Comparison of ENCODE assay signal across 18 cellular contexts in the genomic region with DNA sequence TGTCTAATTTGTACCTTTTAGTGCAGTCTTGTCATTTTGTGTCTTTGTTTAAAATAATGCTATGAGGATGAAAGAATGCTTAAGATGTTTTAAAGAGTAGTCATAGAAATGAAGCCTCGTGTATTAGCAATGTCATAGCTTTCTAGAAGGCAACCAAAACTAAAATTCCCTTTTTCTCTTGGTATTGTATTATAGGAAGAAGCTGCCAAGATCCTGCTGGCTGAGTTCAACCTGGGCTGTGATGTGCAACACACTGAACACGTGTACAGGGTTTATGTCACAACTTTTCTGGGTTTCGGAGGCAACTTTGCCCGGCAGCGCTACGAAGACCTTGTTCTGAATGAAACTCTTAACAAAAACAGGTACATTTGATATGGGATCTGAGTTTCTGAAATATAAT. TPM values are rescaled to one million over a fixed set of nuclear protein-coding genes. Genes with fewer than 3 reads are reported as not detected.
A peak's percentile ranks its signal among the peaks of the same experiment; 100 is the strongest.
DNase-seq lines count a peak whose midpoint lies in the region; ATAC-seq, FAIRE-seq and TF ChIP-seq lines count a peak whose summit lies in the region.
"Had no signal": no experiment of that assay in that cellular context is flagged by ENCODE, and none has a peak within 500 bp of the region (broad histone marks: within the 10 kb centered on the region; RNA-seq: fewer than 3 reads in every experiment).

No MANE protein-coding gene starts in this region.

- H3K79me2 ChIP-seq in astrocyte (ENCODE audit: insufficient read depth, low read length) = no peaks in the 10 kb centered on the region
- H3K79me2 ChIP-seq in smooth muscle cell (ENCODE audit: low read depth) = no peaks in the 10 kb centered on the region

- no peak for TF ChIP-seq POLR2A in transverse colon (IDR thresholded peaks at IDR 0.05)

- no peak for ATAC-seq in activated naive CD4-positive, alpha-beta T cell treated with anti-CD3 and anti-CD28 coated beads, Interleukin-2, amount 50 U/mL, for 72 hours
- no peak for ATAC-seq in HG02610 (IDR thresholded peaks at IDR 0.05; ENCODE audit: unreplicated experiment)

- WGBS in smooth muscle cell (ENCODE audit: low lambda C conversion rate) = 94% methylated on average over 6 of the region's 6 CpGs
- WGBS in transverse colon (ENCODE audit: low coverage in 1 of 2), 2 donors = 93 to 100% methylated on average over 2 to 6 of the region's 6 CpGs

- DNase-seq in EL = peak; percentile 48
- peak; percentile 50 for DNase-seq in astrocyte (ENCODE audit: low read depth)
- DNase-seq in fibroblast of the aortic adventitia (ENCODE audit: low read depth) = peak; percentile 53
- DNase-seq in smooth muscle cell (lab: John Stamatoyannopoulos, UW; ENCODE audit: unreplicated experiment) = no peak
- no peak for DNase-seq in activated naive CD4-positive, alpha-beta T cell treated with anti-CD3 and anti-CD28 coated beads, Interleukin-2, amount 50 U/mL, for 72 hours (ENCODE audit: low spot score in 2 of 2)
- no peak for DNase-seq in transverse colon
- DNase-seq: C1 segment of cervical spinal cord, DMS153, MG63, NCI-H1092 treated with DMSO at 0.1 percent for 48 hours, NCI-H1694, NCI-H345, PC-9 had no signal

- TF ChIP-seq EP300 in transverse colon (IDR thresholded peaks at IDR 0.05; ENCODE audit: low read depth) = no peak

- H3K36me3 Mint-ChIP-seq in astrocyte (ENCODE audit: low read depth, unreplicated experiment) = peaks cover 22% of the 10 kb centered on the region
- H3K36me3 Mint-ChIP-seq in activated naive CD4-positive, alpha-beta T cell treated with anti-CD3 and anti-CD28 coated beads, Interleukin-2, amount 50 U/mL, for 72 hours = peaks cover 0 to 5% of the 10 kb centered on the region in 2 donors

- no peaks in the 10 kb centered on the region for H3F3A ChIP-seq in smooth muscle cell (ENCODE audit: low read depth)

- TF ChIP-seq CTCF in astrocyte (IDR thresholded peaks at IDR 0.05; ENCODE audit: insufficient read depth, low read depth, low read length) (no peak), fibroblast of the aortic adventitia (IDR thresholded peaks at IDR 0.05; ENCODE audit: insufficient read depth, low read length) (no peak), smooth muscle cell (IDR thresholded peaks at IDR 0.05; ENCODE audit: borderline replicate concordance, insufficient read depth, poor library complexity, severe bottlenecking) (no peak), transverse colon (IDR thresholded peaks at IDR 0.05) (no peak)

- H3K36me3 ChIP-seq in astrocyte (ENCODE audit: insufficient read depth, low read length) (peaks cover 72% of the 10 kb centered on the region), smooth muscle cell (ENCODE audit: low read depth) (peaks cover 42% of the 10 kb centered on the region), transverse colon (peaks cover 0 to 39% (median 7%) of the 10 kb centered on the region in 4 donors)

- H3K27me3 ChIP-seq in astrocyte (ENCODE audit: insufficient read depth, low read length) (no peaks in the 10 kb centered on the region), smooth muscle cell (ENCODE audit: low read depth) (no peaks in the 10 kb centered on the region), transverse colon (no peaks in the 10 kb centered on the region)
- H3K27me3 ChIP-seq: MG63 had no signal

- H3K27ac ChIP-seq in astrocyte (ENCODE audit: low read depth, low read length) (peak overlapping the region; percentile 90), smooth muscle cell (ENCODE audit: low read depth) (peak overlapping the region; percentile 4), transverse colon (no peak overlapping the region)
- H3K27ac ChIP-seq: KMS-11, PC-9, SK-N-MC had no signal

- no peak overlapping the region for H3K4me2 ChIP-seq in astrocyte (ENCODE audit: low read length)
- H3K4me2 ChIP-seq in smooth muscle cell = no peak overlapping the region
- H3K4me2 ChIP-seq: KMS-11, PC-9 had no signal

- H3K4me3 ChIP-seq in astrocyte (ENCODE audit: insufficient read depth, low read depth, low read length) (no peak overlapping the region), fibroblast of the aortic adventitia (ENCODE audit: low read depth, low read length) (no peak overlapping the region), smooth muscle cell (no peak overlapping the region), transverse colon (no peak overlapping the region)
- H3K4me3 ChIP-seq: MG63, PC-9, SK-N-MC had no signal

- H4K20me1 ChIP-seq in astrocyte (ENCODE audit: insufficient read depth, low read length) (no peaks in the 10 kb centered on the region), smooth muscle cell (ENCODE audit: low read depth) (peaks cover 8% of the 10 kb centered on the region)

- intact Hi-C loops in transverse colon (cut with DNase I; ENCODE audit: low total_unique reads) = no loop called here

- H3K9me3 Mint-ChIP-seq in astrocyte (ENCODE audit: unreplicated experiment) = no peaks in the 10 kb centered on the region
- H3K9me3 Mint-ChIP-seq in activated naive CD4-positive, alpha-beta T cell treated with anti-CD3 and anti-CD28 coated beads, Interleukin-2, amount 50 U/mL, for 72 hours = no peaks in the 10 kb centered on the region

- in situ Hi-C loops in transverse colon (cut with MboI; ENCODE audit: low pct_ligation_motif_present in 1 of 4, low pct_unique_long_range_greater_than_20kb in 1 of 4, low sequenced_read_pairs in 3 of 4) = no loop called here

- peaks cover 8% of the 10 kb centered on the region for H3K4me1 ChIP-seq in astrocyte (ENCODE audit: insufficient read depth, low read length)
- no peaks in the 10 kb centered on the region for H3K4me1 ChIP-seq in smooth muscle cell (ENCODE audit: low read depth)
- no peaks in the 10 kb centered on the region for H3K4me1 ChIP-seq in transverse colon

- H3K27me3 Mint-ChIP-seq in astrocyte (ENCODE audit: low read depth, unreplicated experiment) = no peaks in the 10 kb centered on the region

- H2AFZ ChIP-seq in astrocyte (ENCODE audit: low read depth, low read length) (no peak overlapping the region), smooth muscle cell (ENCODE audit: low read depth) (no peak overlapping the region)
- H2AFZ ChIP-seq: PC-9 had no signal

- H3K4me1 Mint-ChIP-seq in astrocyte (ENCODE audit: low read depth, unreplicated experiment) = peaks cover 11% of the 10 kb centered on the region

- FAIRE-seq in astrocyte (lab: Jason Lieb, UNC) = no peak
- FAIRE-seq: GM12891, GM19239 had no signal

- no peak overlapping the region for H3K4me3 Mint-ChIP-seq in astrocyte (ENCODE audit: unreplicated experiment)

- H3K27ac Mint-ChIP-seq in astrocyte (ENCODE audit: unreplicated experiment) = peak overlapping the region; percentile 29
- no peak overlapping the region for H3K27ac Mint-ChIP-seq in activated naive CD4-positive, alpha-beta T cell treated with anti-CD3 and anti-CD28 coated beads, Interleukin-2, amount 50 U/mL, for 72 hours

- no peaks in the 10 kb centered on the region for H3K9me3 ChIP-seq in astrocyte (ENCODE audit: insufficient read depth, low read depth, low read length)
- H3K9me3 ChIP-seq in smooth muscle cell (replicated peaks; ENCODE audit: low read depth) = no peaks in the 10 kb centered on the region
- H3K9me3 ChIP-seq in transverse colon = no peaks in the 10 kb centered on the region
- H3K9me3 ChIP-seq: MG63 had no signal

- H3K9ac ChIP-seq in astrocyte (ENCODE audit: low read length) (no peak overlapping the region), smooth muscle cell (ENCODE audit: low read depth) (no peak overlapping the region)
- H3K9ac ChIP-seq: KMS-11 had no signal

RNA-seq across cellular contexts. Expression of a gene that starts 36.2 kb away (rescaled TPM):
- total RNA-seq in astrocyte (30.2 and 33.4 TPM in 2 replicates), fibroblast of the aortic adventitia (ENCODE audit: low replicate concordance) (36.1 and 44.2 TPM in 2 replicates), smooth muscle cell (21.3 and 22.5 TPM in 2 replicates), transverse colon (10 to 100 TPM in 3 of 4 donors, 1 to 10 TPM in 1; 8.0 to 39.0 (median 31.1) TPM)
- polyA plus RNA-seq in smooth muscle cell = 16.9 and 19.1 TPM in 2 replicates
- total RNA-seq in activated naive CD4-positive, alpha-beta T cell treated with anti-CD3 and anti-CD28 coated beads, Interleukin-2, amount 50 U/mL, for 72 hours = 10 to 100 TPM; 44.4 to 56.1 TPM

RNA-seq across cellular contexts. Expression of a gene that starts 36.3 kb away (rescaled TPM):
- total RNA-seq in astrocyte (10.3 and 11.6 TPM in 2 replicates), fibroblast of the aortic adventitia (ENCODE audit: low replicate concordance) (18.3 and 25.0 TPM in 2 replicates), smooth muscle cell (15.2 and 16.0 TPM in 2 replicates), transverse colon (10 to 100 TPM in 3 of 4 donors, 1 to 10 TPM in 1; 6.7 to 27.9 (median 18.5) TPM)
- 20.1 and 24.2 TPM in 2 replicates for polyA plus RNA-seq in smooth muscle cell
- 10 to 100 TPM; 25.7 to 33.5 TPM for total RNA-seq in activated naive CD4-positive, alpha-beta T cell treated with anti-CD3 and anti-CD28 coated beads, Interleukin-2, amount 50 U/mL, for 72 hours

RNA-seq across cellular contexts. Expression of a gene that starts 36.5 kb away (rescaled TPM):
- total RNA-seq in astrocyte (21.6 and 22.8 TPM in 2 replicates), fibroblast of the aortic adventitia (ENCODE audit: low replicate concordance) (10.1 and 11.4 TPM in 2 replicates), smooth muscle cell (39.9 and 41.1 TPM in 2 replicates), transverse colon (10 to 100 TPM in 1 of 4 donors, 1 to 10 TPM in 3; 4.9 to 17.3 (median 8.0) TPM)
- 7.5 and 7.9 TPM in 2 replicates for polyA plus RNA-seq in smooth muscle cell
- total RNA-seq in activated naive CD4-positive, alpha-beta T cell treated with anti-CD3 and anti-CD28 coated beads, Interleukin-2, amount 50 U/mL, for 72 hours = 1 to 10 TPM; 2.9 to 3.3 TPM

Comparison
In these comparisons a context has a peak if more than half of its experiments do, and no peak if none do; other contexts are left out.
1. DNase-seq: peak in EL (single experiment), astrocyte (single experiment) and fibroblast of the aortic adventitia (single experiment); none in smooth muscle cell (single experiment), activated naive CD4-positive, alpha-beta T cell treated with anti-CD3 and anti-CD28 coated beads, Interleukin-2, amount 50 U/mL, for 72 hours (0 of 2) and transverse colon (single experiment).
2. H3K27ac ChIP-seq: peak in astrocyte (single experiment) and smooth muscle cell (single experiment); none in transverse colon (0 of 4).